Comparison of ENCODE assay signal across 31 cellular contexts in the genomic region with DNA sequence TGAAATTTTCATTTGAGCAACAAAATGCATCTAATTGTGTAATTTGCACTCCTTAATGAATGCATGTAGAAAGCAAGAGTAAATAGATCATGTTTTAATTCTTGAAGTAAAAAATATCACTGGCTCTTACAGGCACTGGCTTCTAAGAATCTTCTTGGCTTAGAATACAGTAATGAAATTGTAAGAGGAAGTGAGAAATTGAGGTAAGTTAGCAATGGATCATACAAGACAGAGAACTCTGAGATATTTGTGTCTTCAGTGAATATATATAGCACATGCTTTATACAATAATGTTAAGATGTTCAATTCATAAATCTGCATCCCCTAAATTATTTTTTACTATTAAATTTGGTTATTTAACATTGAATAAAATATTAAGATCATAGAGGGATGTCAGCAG.
"Had no signal": no experiment of that assay in that cellular context is flagged by ENCODE, and none has a peak within 500 bp of the region (broad histone marks: within the 10 kb centered on the region; RNA-seq: fewer than 3 reads in every experiment).

No MANE protein-coding gene starts in this region.

- DNase-seq: natural killer cell; occipital lobe; ovary; posterior cingulate gyrus; psoas muscle; right cardiac atrium; right lobe of liver; spleen; stimulated activated CD4-positive, alpha-beta T cell treated with anti-CD3 and anti-CD28 coated beads, Interleukin-12 subunit alpha, Interleukin-12 subunit beta, amount 100 ng/mL, for 4 hours; stimulated activated CD4-positive, alpha-beta T cell treated with anti-CD3 and anti-CD28 coated beads, Interleukin-1b, Interleukin-23, amount 100 ng/mL, for 48 hours; stimulated activated CD4-positive, alpha-beta T cell treated with anti-CD3 and anti-CD28 coated beads, Interleukin-4, amount 100 ng/mL, for 1 hour; stimulated activated CD4-positive, alpha-beta T cell treated with anti-CD3 and anti-CD28 coated beads, Interleukin-4, amount 100 ng/mL, for 4 hours; stimulated activated CD8-positive, alpha-beta memory T cell treated with anti-CD3 and anti-CD28 coated beads, Interleukin-4, amount 100 ng/mL, for 48 hours; stimulated activated naive CD4-positive, alpha-beta T cell; stimulated activated naive CD8-positive, alpha-beta T cell treated with anti-CD3 and anti-CD28 coated beads, Interleukin-15, amount 100 ng/mL, for 72 hours; stimulated activated naive CD8-positive, alpha-beta T cell treated with anti-CD3 and anti-CD28 coated beads, Interleukin-15, Interleukin-2, amounts not matched to agents 100 U/mL and 50 U/mL, for 24 hours; substantia nigra; testis; tibial artery; transverse colon; upper lobe of right lung; uterus had no signal

- H3K27ac Mint-ChIP-seq: natural killer cell; nephron; neural progenitor cell; progenitor cell of endocrine pancreas; stimulated activated memory B cell treated with anti-CD40 and anti-IgM and Interleukin-4, amounts not matched to agents 10 μg/mL and 1 μg/mL and 100 μg/mL, for 72 hours; stimulated activated naive CD8-positive, alpha-beta T cell treated with anti-CD3 and anti-CD28 coated beads, Interleukin-15, amount 100 ng/mL, for 72 hours; type B pancreatic cell had no signal

- H3K4me1 Mint-ChIP-seq: natural killer cell; nephron; neural progenitor cell; stimulated activated memory B cell treated with anti-CD40 and anti-IgM and Interleukin-4, amounts not matched to agents 10 μg/mL and 1 μg/mL and 100 μg/mL, for 72 hours; stimulated activated naive CD8-positive, alpha-beta T cell treated with anti-CD3 and anti-CD28 coated beads, Interleukin-15, amount 100 ng/mL, for 72 hours had no signal

- H2AFZ ChIP-seq: neural progenitor cell, parathyroid adenoma had no signal

- H3K27ac ChIP-seq: neural progenitor cell, ovary, parathyroid adenoma, psoas muscle, right lobe of liver, skin epidermis, spleen, suprapubic skin, testis, tibial artery, transverse colon, upper lobe of right lung, uterus had no signal

- H3K4me1 ChIP-seq: neural progenitor cell, parathyroid adenoma, psoas muscle, right lobe of liver, spleen, suprapubic skin, testis, tibial artery, transverse colon, upper lobe of right lung, uterus had no signal

- H3K9me3 ChIP-seq: ovary, psoas muscle, right lobe of liver, suprapubic skin, testis, tibial artery, transverse colon, upper lobe of right lung, uterus had no signal

- H3K36me3 ChIP-seq: neural progenitor cell, ovary, right lobe of liver, spleen, suprapubic skin, tibial artery, transverse colon, upper lobe of right lung, uterus had no signal

- H3K27me3 Mint-ChIP-seq: progenitor cell of endocrine pancreas; stimulated activated memory B cell treated with anti-CD40 and anti-IgM and Interleukin-4, amounts not matched to agents 10 μg/mL and 1 μg/mL and 100 μg/mL, for 72 hours; stimulated activated naive CD8-positive, alpha-beta T cell treated with anti-CD3 and anti-CD28 coated beads, Interleukin-15, amount 100 ng/mL, for 72 hours; type B pancreatic cell had no signal

- H3K4me3 ChIP-seq: neural progenitor cell, ovary, psoas muscle, right lobe of liver, skin epidermis, smooth muscle cell, spleen, suprapubic skin, testis, tibial artery, transverse colon, upper lobe of right lung, uterus had no signal

- H3K79me2 ChIP-seq: parathyroid adenoma had no signal

- ATAC-seq: natural killer cell; psoas muscle; right cardiac atrium; right lobe of liver; stimulated activated memory B cell treated with anti-CD40 and anti-IgM and Interleukin-4, amounts not matched to agents 10 μg/mL and 1 μg/mL and 100 μg/mL, for 72 hours; stimulated activated naive CD8-positive, alpha-beta T cell treated with anti-CD3 and anti-CD28 coated beads, Interleukin-15, amount 100 ng/mL, for 72 hours; stimulated activated naive CD8-positive, alpha-beta T cell treated with anti-CD3 and anti-CD28 coated beads, Interleukin-15, Interleukin-2, amounts not matched to agents 100 U/mL and 50 U/mL, for 24 hours; upper lobe of right lung had no signal

- H3K36me3 Mint-ChIP-seq: natural killer cell; neural progenitor cell; stimulated activated memory B cell treated with anti-CD40 and anti-IgM and Interleukin-4, amounts not matched to agents 10 μg/mL and 1 μg/mL and 100 μg/mL, for 72 hours; type B pancreatic cell had no signal

- H3K27me3 ChIP-seq: neural progenitor cell, ovary, right lobe of liver, spleen, suprapubic skin, testis, tibial artery, transverse colon, upper lobe of right lung, uterus had no signal

- H3K9me3 Mint-ChIP-seq: neural progenitor cell had no signal

- H3K9ac ChIP-seq: neural progenitor cell, parathyroid adenoma had no signal

- H3K4me2 ChIP-seq: neural progenitor cell, smooth muscle cell had no signal

- H3K4me3 Mint-ChIP-seq: natural killer cell; nephron; neural progenitor cell; stimulated activated memory B cell treated with anti-CD40 and anti-IgM and Interleukin-4, amounts not matched to agents 10 μg/mL and 1 μg/mL and 100 μg/mL, for 72 hours; stimulated activated naive CD8-positive, alpha-beta T cell treated with anti-CD3 and anti-CD28 coated beads, Interleukin-15, amount 100 ng/mL, for 72 hours; type B pancreatic cell had no signal
